Comparison of ENCODE assay signal across 14 cellular contexts in the genomic region with DNA sequence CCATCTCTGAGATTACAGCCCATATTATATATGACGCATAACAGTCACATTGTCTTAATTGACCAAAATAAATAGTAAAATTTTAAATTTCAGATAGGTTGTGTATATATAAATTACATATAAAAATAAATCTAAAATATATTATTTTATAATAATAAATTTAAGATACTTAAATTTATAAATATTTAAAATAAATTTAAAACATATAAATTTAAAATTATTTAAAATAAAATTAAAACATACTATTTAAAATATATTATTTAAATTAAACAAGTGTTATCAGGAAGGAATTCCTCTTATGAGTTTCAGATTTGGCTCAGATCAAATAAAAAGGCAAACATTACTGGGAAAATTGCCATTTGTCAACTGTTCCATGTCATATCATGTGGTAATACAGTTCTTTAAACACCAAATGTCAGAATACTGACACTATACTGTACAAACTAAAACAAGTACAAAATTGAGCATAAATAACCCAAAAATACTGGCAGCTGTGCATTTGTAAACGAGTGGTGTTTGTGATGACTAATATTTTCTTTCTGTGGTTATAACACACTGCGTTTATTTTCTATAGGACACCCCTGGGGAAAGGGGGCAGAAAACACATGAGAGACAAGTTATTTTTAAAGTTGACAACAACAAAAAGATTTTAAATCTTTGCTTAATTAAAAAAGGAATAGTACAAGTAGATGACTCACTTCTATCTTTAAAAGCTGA.
DNase-seq lines count a peak whose midpoint lies in the region; ATAC-seq and TF ChIP-seq lines count a peak whose summit lies in the region.
"Had no signal": no experiment of that assay in that cellular context is flagged by ENCODE, and none has a peak within 500 bp of the region (broad histone marks: within the 10 kb centered on the region; RNA-seq: fewer than 3 reads in every experiment).

No MANE protein-coding gene starts in this region.

- TF ChIP-seq CTCF in KMS-11 (conservative IDR thresholded peaks at IDR 0.05; ENCODE audit: low read depth, low read length) (no peak), fibroblast of mammary gland (conservative IDR thresholded peaks at IDR 0.05; ENCODE audit: control insufficient read depth, insufficient read depth, low read depth, low read length) (no peak)

- H3K9me3 ChIP-seq in T-helper 17 cell (ENCODE audit: control insufficient read depth, low read length, poor library complexity, severe bottlenecking): no peaks in the 10 kb centered on the region

- peak overlapping the region; percentile 49 for H3K4me2 ChIP-seq in KMS-11

- no peaks in the 10 kb centered on the region for H3K36me3 ChIP-seq in KMS-11 (ENCODE audit: insufficient read depth)

- CTCF ChIA-PET in activated naive CD4-positive, alpha-beta T cell treated with anti-CD3 and anti-CD28 coated beads, Interleukin-2, amount 10 ng/mL, durations not matched to agents 7 days and 5 days (lab: Charles Lee): no interaction called here

- H3K27ac Mint-ChIP-seq in activated naive CD4-positive, alpha-beta T cell treated with anti-CD3 and anti-CD28 coated beads, Interleukin-2, amount 10 ng/mL, durations not matched to agents 7 days and 5 days: no peak overlapping the region
- H3K27ac Mint-ChIP-seq in T-helper 17 cell: no peak overlapping the region
- H3K27ac Mint-ChIP-seq: activated CD4-positive, alpha-beta memory T cell treated with anti-CD3 and anti-CD28 coated beads, Interleukin-2, amount 10 ng/mL, durations not matched to agents 7 days and 5 days had no signal

- H3K27ac ChIP-seq in KMS-11: no peak overlapping the region
- H3K27ac ChIP-seq: coronary artery had no signal

- H3K36me3 Mint-ChIP-seq in activated naive CD4-positive, alpha-beta T cell treated with anti-CD3 and anti-CD28 coated beads, Interleukin-2, amount 10 ng/mL, durations not matched to agents 7 days and 5 days: no peaks in the 10 kb centered on the region
- H3K36me3 Mint-ChIP-seq in T-helper 17 cell (ENCODE audit: low read depth): no peaks in the 10 kb centered on the region

- peaks cover 5% of the 10 kb centered on the region for H3K9me3 Mint-ChIP-seq in activated naive CD4-positive, alpha-beta T cell treated with anti-CD3 and anti-CD28 coated beads, Interleukin-2, amount 10 ng/mL, durations not matched to agents 7 days and 5 days
- H3K9me3 Mint-ChIP-seq: activated CD4-positive, alpha-beta memory T cell treated with anti-CD3 and anti-CD28 coated beads, Interleukin-2, amount 10 ng/mL, durations not matched to agents 7 days and 5 days had no signal

- H3K27me3 Mint-ChIP-seq in activated naive CD4-positive, alpha-beta T cell treated with anti-CD3 and anti-CD28 coated beads, Interleukin-2, amount 10 ng/mL, durations not matched to agents 7 days and 5 days: no peaks in the 10 kb centered on the region
- H3K27me3 Mint-ChIP-seq in T-helper 17 cell: no peaks in the 10 kb centered on the region
- H3K27me3 Mint-ChIP-seq: activated CD4-positive, alpha-beta memory T cell treated with anti-CD3 and anti-CD28 coated beads, Interleukin-2, amount 10 ng/mL, durations not matched to agents 7 days and 5 days had no signal

- no peak overlapping the region for H3K9ac ChIP-seq in KMS-11

- H3K4me3 ChIP-seq in KMS-11 (IDR thresholded peaks at IDR 0.05; ENCODE audit: insufficient read depth, low read depth, low read length) (no peak overlapping the region), fibroblast of mammary gland (ENCODE audit: control insufficient read depth, low read depth, low read length) (no peak overlapping the region)
- H3K4me3 ChIP-seq: coronary artery had no signal

- no peaks in the 10 kb centered on the region for H3K79me2 ChIP-seq in KMS-11 (ENCODE audit: insufficient read depth, low read depth)

- no peak overlapping the region; the same call in 1 of the 2 replicates for H2AFZ ChIP-seq in KMS-11 (ENCODE audit: low read depth)

- no peaks in the 10 kb centered on the region for H3K4me1 Mint-ChIP-seq in activated naive CD4-positive, alpha-beta T cell treated with anti-CD3 and anti-CD28 coated beads, Interleukin-2, amount 10 ng/mL, durations not matched to agents 7 days and 5 days
- no peaks in the 10 kb centered on the region for H3K4me1 Mint-ChIP-seq in T-helper 17 cell
- H3K4me1 Mint-ChIP-seq: activated CD4-positive, alpha-beta memory T cell treated with anti-CD3 and anti-CD28 coated beads, Interleukin-2, amount 10 ng/mL, durations not matched to agents 7 days and 5 days had no signal

- H3K27me3 ChIP-seq in KMS-11 (ENCODE audit: insufficient read depth, low read depth): no peaks in the 10 kb centered on the region

- peaks cover 50% of the 10 kb centered on the region for H3K4me1 ChIP-seq in KMS-11 (ENCODE audit: low read depth, poor library complexity, severe bottlenecking)

- ATAC-seq in GM18517 (IDR thresholded peaks at IDR 0.05; ENCODE audit: unreplicated experiment) (peak; percentile 88), GM21717 (IDR thresholded peaks at IDR 0.05; ENCODE audit: unreplicated experiment) (peak; percentile 62), T-helper 17 cell (no peak)
- ATAC-seq: left colon had no signal

- no peaks in the 10 kb centered on the region for H4K20me1 ChIP-seq in KMS-11 (ENCODE audit: insufficient read depth)

- peak; percentile 8 for DNase-seq in fibroblast of mammary gland (ENCODE audit: low read depth)
- no peak for DNase-seq in HuH-7 (ENCODE audit: low spot score)
- DNase-seq in activated naive CD4-positive, alpha-beta T cell treated with anti-CD3 and anti-CD28 coated beads, Interleukin-2, amount 10 ng/mL, durations not matched to agents 7 days and 5 days: no peak
- no peak for DNase-seq in T-helper 17 cell
- DNase-seq in stimulated activated CD4-positive, alpha-beta T cell treated with anti-CD3 and anti-CD28 coated beads, Interleukin-15, amount 100 ng/mL, for 24 hours: no peak
- DNase-seq: activated CD4-positive, alpha-beta memory T cell treated with anti-CD3 and anti-CD28 coated beads, Interleukin-2, amount 10 ng/mL, durations not matched to agents 7 days and 5 days; hippocampal formation; left colon; MV-4-11; NCI-H345 had no signal

- no peak overlapping the region for H3K4me3 Mint-ChIP-seq in activated naive CD4-positive, alpha-beta T cell treated with anti-CD3 and anti-CD28 coated beads, Interleukin-2, amount 10 ng/mL, durations not matched to agents 7 days and 5 days
- H3K4me3 Mint-ChIP-seq in T-helper 17 cell: no peak overlapping the region
- H3K4me3 Mint-ChIP-seq: activated CD4-positive, alpha-beta memory T cell treated with anti-CD3 and anti-CD28 coated beads, Interleukin-2, amount 10 ng/mL, durations not matched to agents 7 days and 5 days had no signal
